1 cellular context compared by ENCODE assay signal in genomic region chr4:69057620-69058409, GRCh38.
TF ChIP-seq lines count a peak whose summit lies in the region.

No MANE protein-coding gene starts in this region.

TF ChIP-seq in HepG2, 621 proteins besides CTCF, POLR2A, EP300 and RAD21 (continued from another document and continues in another):
- TF ChIP-seq ZBTB4 (CRISPR knock-in tag; IDR thresholded peaks at IDR 0.05; ENCODE audit: borderline replicate concordance) (no peak), ZNF740 (CRISPR knock-in tag; IDR thresholded peaks at IDR 0.05) (no peak), SNAPC2 (CRISPR knock-in tag; IDR thresholded peaks at IDR 0.05) (0 out of 2 replicates have a peak, but pooled peaks have one; percentile 63), SALL1 (CRISPR knock-in tag; IDR thresholded peaks at IDR 0.05) (peak; percentile 59), ZNF10 (CRISPR knock-in tag; IDR thresholded peaks at IDR 0.05; ENCODE audit: borderline replicate concordance, low read depth) (no peak), ISL2 (CRISPR knock-in tag; IDR thresholded peaks at IDR 0.05) (peak; percentile 33), ZKSCAN8 (CRISPR knock-in tag; IDR thresholded peaks at IDR 0.05; ENCODE audit: borderline replicate concordance) (peak; percentile 47; the same call in 1 of the 2 replicates), HOXD1 (CRISPR knock-in tag; IDR thresholded peaks at IDR 0.05) (0 out of 2 replicates have a peak, but pooled peaks have one; percentile 46), ZFP41 (CRISPR knock-in tag; IDR thresholded peaks at IDR 0.05; ENCODE audit: borderline replicate concordance) (no peak), ELF3 (CRISPR knock-in tag; IDR thresholded peaks at IDR 0.05) (peak; percentile 19; the same call in 1 of the 2 replicates), HOXA5 (CRISPR knock-in tag; IDR thresholded peaks at IDR 0.05) (0 out of 2 replicates have a peak, but pooled peaks have one; percentile 46), ZNF644 (CRISPR knock-in tag; IDR thresholded peaks at IDR 0.05; ENCODE audit: low read depth) (peak; percentile 53; the same call in 1 of the 2 replicates), HNRNPLL (IDR thresholded peaks at IDR 0.05; ENCODE audit: low read depth, low read length, poor library complexity, severe bottlenecking) (no peak), ZMAT5 (CRISPR knock-in tag; IDR thresholded peaks at IDR 0.05; ENCODE audit: borderline replicate concordance, low read depth) (no peak), PCBP2 (optimal IDR thresholded peaks at IDR 0.05; ENCODE audit: low read depth, low read length, poor library complexity, severe bottlenecking) (no peak), ZNF784 (CRISPR knock-in tag; IDR thresholded peaks at IDR 0.05; ENCODE audit: borderline replicate concordance) (0 out of 2 replicates have a peak, but pooled peaks have one; percentile 13), TAF1 (CRISPR knock-in tag; IDR thresholded peaks at IDR 0.05) (peak; percentile 43; the same call in 1 of the 2 replicates), ZNF570 (CRISPR knock-in tag; IDR thresholded peaks at IDR 0.05; ENCODE audit: borderline replicate concordance) (no peak), ZBTB20 (CRISPR knock-in tag; IDR thresholded peaks at IDR 0.05; ENCODE audit: borderline replicate concordance, low read depth) (0 out of 2 replicates have a peak, but pooled peaks have one; percentile 31), GATAD2A (CRISPR knock-in tag; IDR thresholded peaks at IDR 0.05) (peak; percentile 56; the same call in 1 of the 2 replicates), SP5 (CRISPR knock-in tag; IDR thresholded peaks at IDR 0.05; ENCODE audit: borderline replicate concordance, low read depth) (no peak), HNF4G (IDR thresholded peaks at IDR 0.05; ENCODE audit: borderline replicate concordance, low read depth, low read length) (peak; percentile 47; the same call in 1 of the 2 replicates), HNF4G (CRISPR knock-in tag; IDR thresholded peaks at IDR 0.05; ENCODE audit: borderline replicate concordance, low read depth) (no peak), POLR2AphosphoS5 (IDR thresholded peaks at IDR 0.05; ENCODE audit: low read depth, low read length) (peak; percentile 45), ZSCAN31 (CRISPR knock-in tag; IDR thresholded peaks at IDR 0.05; ENCODE audit: low read depth) (no peak), JUND (CRISPR knock-in tag; IDR thresholded peaks at IDR 0.05) (peak; percentile 31; the same call in 1 of the 2 replicates), YEATS4 (CRISPR knock-in tag; IDR thresholded peaks at IDR 0.05; ENCODE audit: borderline replicate concordance) (no peak), ZFP91 (CRISPR knock-in tag; IDR thresholded peaks at IDR 0.05; ENCODE audit: borderline replicate concordance) (0 out of 2 replicates have a peak, but pooled peaks have one; percentile 11), CEBPG (CRISPR knock-in tag; IDR thresholded peaks at IDR 0.05) (peak; percentile 25; the same call in 1 of the 2 replicates), SAP130 (CRISPR knock-in tag; IDR thresholded peaks at IDR 0.05; ENCODE audit: low read depth) (peak; percentile 40), SOX13 (IDR thresholded peaks at IDR 0.05) (0 out of 2 replicates have a peak, but pooled peaks have one; percentile 17), SOX13 (CRISPR knock-in tag; conservative IDR thresholded peaks at IDR 0.05 in 1 of 2, IDR thresholded peaks at IDR 0.05 in 1 of 2) (peak in 1 of 2 experiments; percentile 45; a peak in 2 of 4 replicates), POLR2AphosphoS2 (IDR thresholded peaks at IDR 0.05; ENCODE audit: low read depth, low read length) (no peak), KDM4B (CRISPR knock-in tag; IDR thresholded peaks at IDR 0.05) (0 out of 2 replicates have a peak, but pooled peaks have one; percentile 13), ZNF574 (CRISPR knock-in tag; IDR thresholded peaks at IDR 0.05) (0 out of 2 replicates have a peak, but pooled peaks have one; percentile 32), ZNF407 (CRISPR knock-in tag; IDR thresholded peaks at IDR 0.05; ENCODE audit: not compliant biosample characterization) (no peak)
